In genomic region chr20:45372646-45373352, GRCh38 we compare ENCODE assay signal across 8 cellular contexts. TPM values are rescaled to one million over a fixed set of nuclear protein-coding genes. Genes with fewer than 3 reads are reported as not detected.
A peak's percentile ranks its signal among the peaks of the same experiment; 100 is the strongest.
DNase-seq lines count a peak whose midpoint lies in the region; ATAC-seq and TF ChIP-seq lines count a peak whose summit lies in the region.

No MANE protein-coding gene starts in this region.

- peak overlapping the region; percentile 60 to 87 (median 82) for H3K27ac ChIP-seq in gastroesophageal sphincter

- DNase-seq in BE2C (peak; percentile 35), RPMI7951 (ENCODE audit: low read depth) (peak; percentile 77), nucleus accumbens (lab: John Stamatoyannopoulos, UW) (peak in 48 of 56 donors; percentile 15 to 76 (median 48)), hepatic stellate cell (ENCODE audit: low spot score) (no peak), H4 (ENCODE audit: low spot score) (no peak), superior temporal gyrus (ENCODE audit: extremely low spot score) (no peak)

- no peaks in the 10 kb centered on the region for H3K4me1 ChIP-seq in BE2C
- H3K4me1 ChIP-seq in gastroesophageal sphincter: peaks cover 0 to 27% (median 6%) of the 10 kb centered on the region in 3 donors

- H3K36me3 ChIP-seq in BE2C: peaks cover 5% of the 10 kb centered on the region; the same call in 1 of the 2 replicates
- H3K36me3 ChIP-seq in gastroesophageal sphincter: peaks cover 0 to 32% of the 10 kb centered on the region in 2 donors

- peak; percentile 44 for ATAC-seq in gastroesophageal sphincter
- no peak for ATAC-seq in GM18520 (IDR thresholded peaks at IDR 0.05; ENCODE audit: unreplicated experiment)

- TF ChIP-seq POLR2A in gastroesophageal sphincter (IDR thresholded peaks at IDR 0.05): no peak

- H3K4me3 ChIP-seq in BE2C (ENCODE audit: low read depth, low read length): peak overlapping the region; percentile 65
- H3K4me3 ChIP-seq in gastroesophageal sphincter: peak overlapping the region in 1 of 2 donors; percentile 57

- 38 to 39% methylated on average over 7 to 10 of the region's 30 CpGs for WGBS in gastroesophageal sphincter (ENCODE audit: low coverage in 1 of 2), 2 donors

- no peaks in the 10 kb centered on the region for H3K27me3 ChIP-seq in BE2C
- no peaks in the 10 kb centered on the region for H3K27me3 ChIP-seq in gastroesophageal sphincter

- H3K9me3 ChIP-seq in BE2C: no peaks in the 10 kb centered on the region
- H3K9me3 ChIP-seq in gastroesophageal sphincter: no peaks in the 10 kb centered on the region

- TF ChIP-seq EP300 in gastroesophageal sphincter (IDR thresholded peaks at IDR 0.05): no peak

- no peak for TF ChIP-seq CTCF in BE2C (IDR thresholded peaks at IDR 0.05; ENCODE audit: low read depth, low read length)
- no peak for TF ChIP-seq CTCF in gastroesophageal sphincter (IDR thresholded peaks at IDR 0.05)

RNA-seq across cellular contexts. Expression of gene TP53TG5, which starts 5.3 kb away (rescaled TPM):
- polyA plus RNA-seq in BE2C (2012; ENCODE audit: insufficient read depth, insufficient read length, low read depth): 2.3 TPM
- not detected in 2 replicates for total RNA-seq in RPMI7951 (2014; rRNA removed; shearing (Covaris generic))
- not detected for total RNA-seq in gastroesophageal sphincter
- total RNA-seq in H4 (2014; rRNA removed; shearing (Covaris generic)): not detected in 2 replicates

RNA-seq across cellular contexts. Expression of gene SYS1, which starts 9.8 kb away (rescaled TPM):
- 39.5 TPM for polyA plus RNA-seq in BE2C (2012; ENCODE audit: insufficient read depth, insufficient read length, low read depth)
- 29.2 and 33.7 TPM in 2 replicates for total RNA-seq in RPMI7951 (2014; rRNA removed; shearing (Covaris generic))
- total RNA-seq in gastroesophageal sphincter: 10 to 100 TPM; 29.3 to 55.3 (median 34.7) TPM
- 15.4 and 20.8 TPM in 2 replicates for total RNA-seq in H4 (2014; rRNA removed; shearing (Covaris generic))

RNA-seq across cellular contexts. Expression of gene SDC4, which starts 24.6 kb away (rescaled TPM):
- 24.9 TPM for polyA plus RNA-seq in BE2C (2012; ENCODE audit: insufficient read depth, insufficient read length, low read depth)
- total RNA-seq in RPMI7951 (2014; rRNA removed; shearing (Covaris generic)): 88.2 and 103 TPM in 2 replicates
- 100 to 1,000 TPM in 1 of 4 donors, 10 to 100 TPM in 3; 75.1 to 182 (median 84.2) TPM for total RNA-seq in gastroesophageal sphincter
- 88.3 and 88.4 TPM in 2 replicates for total RNA-seq in H4 (2014; rRNA removed; shearing (Covaris generic))

RNA-seq across cellular contexts. Expression of gene DBNDD2, which starts 35.3 kb away (rescaled TPM):
- 29.0 TPM for polyA plus RNA-seq in BE2C (2012; ENCODE audit: insufficient read depth, insufficient read length, low read depth)
- total RNA-seq in RPMI7951 (2014; rRNA removed; shearing (Covaris generic)): 10.1 and 12.5 TPM in 2 replicates
- 100 to 1,000 TPM in 2 of 4 donors, 10 to 100 TPM in 2; 84.9 to 132 (median 106) TPM for total RNA-seq in gastroesophageal sphincter
- 2.7 and 3.8 TPM in 2 replicates for total RNA-seq in H4 (2014; rRNA removed; shearing (Covaris generic))

RNA-seq across cellular contexts. Expression of gene PIGT, which starts 43.1 kb away (rescaled TPM):
- 192 TPM for polyA plus RNA-seq in BE2C (2012; ENCODE audit: insufficient read depth, insufficient read length, low read depth)
- total RNA-seq in RPMI7951 (2014; rRNA removed; shearing (Covaris generic)): 196 and 220 TPM in 2 replicates
- 10 to 100 TPM; 59.8 to 87.3 (median 67.6) TPM for total RNA-seq in gastroesophageal sphincter
- total RNA-seq in H4 (2014; rRNA removed; shearing (Covaris generic)): 83.5 and 118 TPM in 2 replicates

Comparison
In these comparisons a context has a peak if more than half of its experiments do, and no peak if none do; other contexts are left out.
1. DNase-seq: peak in BE2C (single experiment), RPMI7951 (single experiment) and nucleus accumbens (48 of 56); none in hepatic stellate cell (single experiment), H4 (single experiment) and superior temporal gyrus (single experiment).